In genomic region chr1:192635041-192635440, GRCh38 we compare ENCODE assay signal across 26 cellular contexts. TPM values are rescaled to one million over a fixed set of nuclear protein-coding genes. Genes with fewer than 3 reads are reported as not detected.
"Had no signal": no experiment of that assay in that cellular context is flagged by ENCODE, and none has a peak within 500 bp of the region (broad histone marks: within the 10 kb centered on the region; RNA-seq: fewer than 3 reads in every experiment).

No MANE protein-coding gene starts in this region.

- H3K27ac ChIP-seq: dorsolateral prefrontal cortex, heart left ventricle, ovary, right atrium auricular region, sigmoid colon, skin epidermis, stomach, thoracic aorta, transverse colon had no signal

- H3K36me3 ChIP-seq: heart left ventricle, ovary, right atrium auricular region, sigmoid colon, stomach, thoracic aorta, transverse colon had no signal

- H3K4me1 ChIP-seq: right atrium auricular region, sigmoid colon had no signal

- H3K4me3 ChIP-seq: dorsolateral prefrontal cortex, heart left ventricle, lung, ovary, right atrium auricular region, sigmoid colon, skin epidermis, stomach, thoracic aorta, transverse colon had no signal

- H3K27me3 ChIP-seq: heart left ventricle, ovary, right atrium auricular region, sigmoid colon, stomach, transverse colon had no signal

- H3K4me1 Mint-ChIP-seq: natural killer cell had no signal

- ATAC-seq: esophagus mucosa, heart left ventricle, left colon, left ventricle myocardium superior, natural killer cell had no signal

- H3K9me3 Mint-ChIP-seq: natural killer cell, neural crest cell had no signal

- H3K4me3 Mint-ChIP-seq: natural killer cell, neural crest cell had no signal

- H3K9me3 ChIP-seq: heart left ventricle, ovary, right atrium auricular region, sigmoid colon, stomach, thoracic aorta, transverse colon had no signal

- H3K36me3 Mint-ChIP-seq: natural killer cell had no signal

- H3K27ac Mint-ChIP-seq: natural killer cell had no signal

- DNase-seq: cortex of kidney; dorsolateral prefrontal cortex; effector memory CD4-positive, alpha-beta T cell; heart left ventricle; hippocampal formation; left colon; left ventricle myocardium superior; mesendoderm; natural killer cell; ovary; sigmoid colon; stimulated activated CD4-positive, alpha-beta T cell treated with anti-CD3 and anti-CD28 coated beads, Interleukin-12 subunit alpha, Interleukin-12 subunit beta, amount 100 ng/mL, for 4 hours; stimulated activated naive CD4-positive, alpha-beta T cell; stomach; substantia nigra; transverse colon had no signal

RNA-seq across cellular contexts. Expression of gene RGS13, which starts 0.9 kb away (rescaled TPM):
- total RNA-seq: esophagus mucosa, fibroblast of lung, frontal cortex, glomerular endothelial cell, kidney epithelial cell, left ventricle myocardium superior, neural crest cell, right atrium auricular region had no signal

RNA-seq across cellular contexts. Expression of gene RGS1, which starts 59.5 kb away (rescaled TPM):
- total RNA-seq: glomerular endothelial cell, kidney epithelial cell, neural crest cell had no signal
